ENCODE assay signal across 21 cellular contexts in the genomic region with DNA sequence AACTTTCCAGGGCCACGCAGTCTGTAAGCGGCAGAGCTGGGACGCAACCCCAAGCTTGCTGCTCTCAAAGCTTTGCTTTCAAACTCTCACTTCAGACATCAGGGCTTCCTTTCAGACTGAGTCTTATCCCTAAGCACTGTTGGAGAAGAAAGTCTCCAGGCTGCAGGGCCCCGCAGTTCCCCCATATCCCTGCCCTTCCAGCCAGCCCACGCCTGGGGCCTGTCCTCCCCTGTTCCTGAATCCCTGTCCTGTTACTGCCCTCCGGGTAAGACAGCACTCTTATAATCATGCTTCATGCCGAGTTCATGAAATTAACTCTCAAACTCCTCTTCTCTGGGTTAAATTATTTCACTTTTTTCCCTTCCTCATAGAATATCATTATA. TPM values are rescaled to one million over a fixed set of nuclear protein-coding genes. Genes with fewer than 3 reads are reported as not detected.
DNase-seq lines count a peak whose midpoint lies in the region; ATAC-seq, FAIRE-seq and TF ChIP-seq lines count a peak whose summit lies in the region.
"Had no signal": no experiment of that assay in that cellular context is flagged by ENCODE, and none has a peak within 500 bp of the region (broad histone marks: within the 10 kb centered on the region; RNA-seq: fewer than 3 reads in every experiment).

No MANE protein-coding gene starts in this region.

- CTCF ChIA-PET in HepG2 (lab: Yijun Ruan, JAX; ENCODE audit: low intra/inter-chr PET ratio, low total read pairs): no interaction called here
- CTCF ChIA-PET in HCT116 (lab: Charles Lee): no interaction called here
- CTCF ChIA-PET in naive thymus-derived CD4-positive, alpha-beta T cell (lab: Charles Lee): interaction anchor here (0.7 kb wide), 1 partner anchor 13 kb away, joined by 3 read pairs; no protein-coding TSS in a partner anchor

- H3K9ac ChIP-seq in HepG2 (ENCODE audit: insufficient read depth, low read depth, low read length) (no peak overlapping the region), HCT116 (ENCODE audit: low read length) (no peak overlapping the region)

- H2AFZ ChIP-seq in HepG2 (ENCODE audit: low read length) (no peak overlapping the region), HCT116 (ENCODE audit: low read depth, low read length, poor library complexity, severe bottlenecking) (no peak overlapping the region)

- no peak for ATAC-seq in right lobe of liver
- ATAC-seq in HepG2: no peak
- peak; percentile 16; the same call in 1 of the 2 replicates for ATAC-seq in HCT116
- no peak for ATAC-seq in naive thymus-derived CD4-positive, alpha-beta T cell
- ATAC-seq: SK-N-SH treated with all-trans-retinoic acid at 6 μM for 48 hours had no signal

- H3K36me3 Mint-ChIP-seq in naive thymus-derived CD4-positive, alpha-beta T cell: peaks cover 0 to 22% (median 17%) of the 10 kb centered on the region in 5 donors

- no peak overlapping the region for H3K4me2 ChIP-seq in HepG2 (ENCODE audit: low read depth, low read length)
- peak overlapping the region; percentile 21; the same call in 1 of the 2 replicates for H3K4me2 ChIP-seq in HCT116 (ENCODE audit: low read length)

- no peaks in the 10 kb centered on the region for H3K9me2 ChIP-seq in HCT116 (ENCODE audit: insufficient read depth)

- RAD21 ChIA-PET in HCT116 (lab: Charles Lee; ENCODE audit: low non-redundant PET in 1 of 2, low total read pairs in 2 of 2, uncharacterized antibody in 2 of 2, unreplicated experiment in 2 of 2): no interaction called here

- H3K4me3 ChIP-seq in right lobe of liver (no peak overlapping the region), HepG2 (replicated peaks in 1 of 3; ENCODE audit: insufficient read depth in 1 of 3, low read depth in 2 of 3, low read length in 3 of 3) (no peak overlapping the region), HCT116 (replicated peaks in 1 of 2; ENCODE audit: low read depth in 1 of 2, low read length in 2 of 2) (no peak overlapping the region), dorsolateral prefrontal cortex (no peak overlapping the region)
- no peak overlapping the region for H3K4me3 ChIP-seq in naive thymus-derived CD4-positive, alpha-beta T cell (ENCODE audit: low read length)

- H3K79me2 ChIP-seq in HepG2 (ENCODE audit: insufficient read depth, low read length): peaks cover 33% of the 10 kb centered on the region
- peaks cover 95% of the 10 kb centered on the region for H3K79me2 ChIP-seq in HCT116 (ENCODE audit: insufficient read depth, low read length)

- BruUV-seq in HepG2 (replicated peaks; lab: Mats Ljungman, UMichigan): no TSS peak
- BruUV-seq in HCT116 (replicated peaks; lab: Mats Ljungman, UMichigan): no TSS peak

- TF ChIP-seq CTCF in right lobe of liver (IDR thresholded peaks at IDR 0.05): no peak
- TF ChIP-seq CTCF in HepG2 (CRISPR knock-in tag; IDR thresholded peaks at IDR 0.05): no peak
- no peak for TF ChIP-seq CTCF in HCT116 (IDR thresholded peaks at IDR 0.05 in 2 of 3, conservative IDR thresholded peaks at IDR 0.05 in 1 of 3; ENCODE audit: borderline replicate concordance in 1 of 3, insufficient read depth in 1 of 3, low read depth in 2 of 3, low read length in 2 of 3)
- no peak for TF ChIP-seq CTCF in dorsolateral prefrontal cortex (IDR thresholded peaks at IDR 0.05 in 54 of 56, conservative IDR thresholded peaks at IDR 0.05 in 2 of 56; ENCODE audit: low read depth in 1 of 56, partially characterized antibody in 56 of 56)

- WGBS in right lobe of liver (ENCODE audit: insufficient coverage, low coverage, low lambda C conversion rate, missing lambda C conversion rate): 69% methylated on average over 4 of the region's 7 CpGs
- 97% methylated on average over 5 of the region's 7 CpGs for WGBS in HepG2 (ENCODE audit: low lambda C conversion rate)

- POLR2A ChIA-PET in HepG2 (lab: Yijun Ruan, JAX): no interaction called here
- POLR2A ChIA-PET in HCT116 (lab: Charles Lee): no interaction called here
- POLR2A ChIA-PET in naive thymus-derived CD4-positive, alpha-beta T cell (lab: Charles Lee): interaction anchor here (0.7 to 2.8 kb wide), 4 partner anchors 9 to 970 kb away, joined by 3 to 10 read pairs (median 4); a partner anchor contains a TSS

- TF ChIP-seq RAD21 in HepG2 (CRISPR knock-in tag; IDR thresholded peaks at IDR 0.05) (no peak), HCT116 (IDR thresholded peaks at IDR 0.05; ENCODE audit: low read depth) (no peak)

- H3K9me3 ChIP-seq in right lobe of liver (no peaks in the 10 kb centered on the region), HepG2 (ENCODE audit: low read length) (no peaks in the 10 kb centered on the region), HCT116 (ENCODE audit: control insufficient read depth in 1 of 2, insufficient read depth in 1 of 2, low read depth in 1 of 2, low read length in 2 of 2) (no peaks in the 10 kb centered on the region)
- no peaks in the 10 kb centered on the region for H3K9me3 ChIP-seq in naive thymus-derived CD4-positive, alpha-beta T cell (ENCODE audit: control insufficient read depth in 2 of 3, low read length in 3 of 3)

- H3K4me1 ChIP-seq in right lobe of liver (peaks cover 0 to 9% (median 0%) of the 10 kb centered on the region in 4 donors), HepG2 (ENCODE audit: insufficient read depth, low read length) (peaks cover 42% of the 10 kb centered on the region), HCT116 (ENCODE audit: control insufficient read depth in 1 of 2, insufficient read depth in 2 of 2, low read length in 2 of 2) (peaks cover 6 to 31% of the 10 kb centered on the region in 2 experiments)
- peaks cover 10 to 47% of the 10 kb centered on the region in 2 donors for H3K4me1 ChIP-seq in naive thymus-derived CD4-positive, alpha-beta T cell (ENCODE audit: control insufficient read depth in 2 of 2, insufficient read depth in 2 of 2, low read length in 2 of 2)

- in situ Hi-C loops in HepG2 (cut with HindIII; ENCODE audit: extremely low pct_ligation_motif_present, low pct_unique_long_range_greater_than_20kb): no loop called here

- peaks cover 0 to under 1% (median 0%) of the 10 kb centered on the region in 11 donors for H3K9me3 Mint-ChIP-seq in naive thymus-derived CD4-positive, alpha-beta T cell

- intact Hi-C loops in right lobe of liver (cut with DNase I) (no loop called here), HepG2 (cut with micrococcal nuclease; ENCODE audit: unreplicated experiment) (no loop called here), HCT116 (cut with micrococcal nuclease) (no loop called here), dorsolateral prefrontal cortex (cut with DNase I) (no loop called here)
- intact Hi-C loops in naive thymus-derived CD4-positive, alpha-beta T cell (cut with micrococcal nuclease): no loop called here

- peak overlapping the region in 6 of 9 donors; percentile 20 to 73 (median 40) for H3K27ac Mint-ChIP-seq in naive thymus-derived CD4-positive, alpha-beta T cell
- H3K27ac Mint-ChIP-seq: B cell had no signal

- H3K4me1 Mint-ChIP-seq in naive thymus-derived CD4-positive, alpha-beta T cell: peaks cover 27 to 91% (median 82%) of the 10 kb centered on the region in 7 donors

- FAIRE-seq in HepG2 (lab: Jason Lieb, UNC): no peak
- FAIRE-seq: GM18507 had no signal

- H3K36me3 ChIP-seq in right lobe of liver (no peaks in the 10 kb centered on the region), HepG2 (replicated peaks in 1 of 2; ENCODE audit: control insufficient read depth in 1 of 2, insufficient read depth in 2 of 2, low read length in 2 of 2) (peaks cover 0 to 2% of the 10 kb centered on the region in 2 experiments; a peak in 2 of 5 replicates), HCT116 (ENCODE audit: control insufficient read depth in 1 of 2, insufficient read depth in 2 of 2, low read length in 2 of 2) (no peaks in the 10 kb centered on the region)
- peaks cover 0 to under 1% (median 0%) of the 10 kb centered on the region in 3 experiments for H3K36me3 ChIP-seq in naive thymus-derived CD4-positive, alpha-beta T cell (ENCODE audit: control insufficient read depth in 2 of 3, insufficient read depth in 3 of 3, low read length in 3 of 3)

- peak overlapping the region in 7 of 10 donors; percentile 33 to 76 (median 49) for H3K4me3 Mint-ChIP-seq in naive thymus-derived CD4-positive, alpha-beta T cell
- H3K4me3 Mint-ChIP-seq: B cell had no signal

- H4K20me1 ChIP-seq in HepG2 (ENCODE audit: insufficient read depth, low read length): peaks cover 11% of the 10 kb centered on the region; the same call in 1 of the 2 replicates
- H4K20me1 ChIP-seq in HCT116 (ENCODE audit: insufficient read depth): no peaks in the 10 kb centered on the region

- TF ChIP-seq EP300 in HepG2 (IDR thresholded peaks at IDR 0.05; ENCODE audit: low read depth in 2 of 2, low read length in 2 of 2): no peak
- TF ChIP-seq EP300 in HepG2 (CRISPR knock-in tag; IDR thresholded peaks at IDR 0.05; ENCODE audit: borderline replicate concordance): no peak

- TF ChIP-seq POLR2A in right lobe of liver (IDR thresholded peaks at IDR 0.05) (no peak), HepG2 (IDR thresholded peaks at IDR 0.05; ENCODE audit: insufficient read depth in 1 of 2, low read depth in 2 of 2, low read length in 2 of 2) (no peak), HCT116 (IDR thresholded peaks at IDR 0.05; ENCODE audit: borderline replicate concordance, extremely low read depth, insufficient read depth, insufficient read length) (no peak)

- no peak overlapping the region for H3K27ac ChIP-seq in right lobe of liver
- no peak overlapping the region for H3K27ac ChIP-seq in HepG2 (ENCODE audit: extremely low read length, insufficient read depth, low read length)
- no peak overlapping the region for H3K27ac ChIP-seq in HCT116 (ENCODE audit: low read depth, low read length)
- no peak overlapping the region for H3K27ac ChIP-seq in naive thymus-derived CD4-positive, alpha-beta T cell (ENCODE audit: low read depth, low read length)
- H3K27ac ChIP-seq in dorsolateral prefrontal cortex: no peak overlapping the region
- H3K27ac ChIP-seq: HL-60 had no signal

- no peaks in the 10 kb centered on the region for H3K27me3 Mint-ChIP-seq in naive thymus-derived CD4-positive, alpha-beta T cell
- H3K27me3 Mint-ChIP-seq: B cell had no signal

- H3K27me3 ChIP-seq in right lobe of liver: no peaks in the 10 kb centered on the region
- no peaks in the 10 kb centered on the region for H3K27me3 ChIP-seq in HepG2 (ENCODE audit: control insufficient read depth in 1 of 2, insufficient read depth in 2 of 2, low read length in 2 of 2)
- no peaks in the 10 kb centered on the region for H3K27me3 ChIP-seq in HCT116 (ENCODE audit: insufficient read depth, low read length)
- H3K27me3 ChIP-seq in naive thymus-derived CD4-positive, alpha-beta T cell (ENCODE audit: control insufficient read depth in 2 of 2, insufficient read depth in 2 of 2, low read length in 2 of 2): no peaks in the 10 kb centered on the region
- no peaks in the 10 kb centered on the region for H3K27me3 ChIP-seq in dorsolateral prefrontal cortex

- DNase-seq in right lobe of liver: peak in 2 of 3 donors; percentile 8 to 17
- DNase-seq in HepG2 (ENCODE audit: low spot score): no peak
- DNase-seq in HCT116 (ENCODE audit: low read depth, low spot score): no peak
- no peak for DNase-seq in naive thymus-derived CD4-positive, alpha-beta T cell
- no peak for DNase-seq in dorsolateral prefrontal cortex
- DNase-seq in NCI-H2029 treated with DMSO at 0.1 percent for 48 hours (lab: John Stamatoyannopoulos, UW): no peak
- DNase-seq in Kasumi-1 (lab: John Stamatoyannopoulos, UW): no peak
- DNase-seq: DMS153, Karpas-422, MV-4-11, NCI-H1105, NCI-H1436 treated with DMSO at 0.1 percent for 48 hours, NCI-H187 treated with DMSO at 0.1 percent for 48 hours, NCI-H2107, NCI-H446, NCI-H524 treated with DMSO at 0.1 percent for 48 hours, NCI-H774 had no signal

RNA-seq across cellular contexts. Expression of a gene that starts 37.9 kb away (rescaled TPM):
- total RNA-seq in right lobe of liver (10 to 100 TPM; 23.1 to 68.8 (median 29.1) TPM), HepG2 (2016; rRNA removed; fragmentation: Illumina TruSeq; extraction: Trizol) (23.3 and 29.9 TPM in 2 replicates), HCT116 (2021; ENCODE audit: unreplicated experiment) (111 TPM), dorsolateral prefrontal cortex (100 to 1,000 TPM in 98 of 120 experiments, 10 to 100 TPM in 22; 40.1 to 252 (median 129) TPM)
- total RNA-seq in HepG2 (2016; cell fraction: cytosol; rRNA removed; fragmentation: Illumina TruSeq; extraction: Trizol; ENCODE audit: low read depth): 43.0 and 51.2 TPM in 2 replicates
- total RNA-seq in HepG2 (2016; cell fraction: insoluble cytoplasmic fraction; rRNA removed; fragmentation: Illumina TruSeq; extraction: Trizol): 21.4 and 28.1 TPM in 2 replicates
- total RNA-seq in HepG2 (2016; cell fraction: membrane; rRNA removed; fragmentation: Illumina TruSeq; extraction: Trizol): 50.7 and 67.7 TPM in 2 replicates
- 12.9 and 16.1 TPM in 2 replicates for total RNA-seq in HepG2 (2016; cell fraction: nucleus; rRNA removed; fragmentation: Illumina TruSeq; extraction: Trizol)
- 29.5 and 38.6 TPM in 2 replicates for polyA plus RNA-seq in HepG2 (2011; rRNA removed)
- 29.8 and 35.9 TPM in 2 replicates for polyA plus RNA-seq in HepG2 (2011; cell fraction: cytosol; rRNA removed)
- 54.3 and 60.0 TPM in 2 replicates for polyA plus RNA-seq in HepG2 (2011; cell fraction: nucleus; rRNA removed)
- polyA plus RNA-seq in HepG2 (2012): 46.0 and 46.8 TPM in 2 replicates
- 37.1 and 47.1 TPM in 2 replicates for polyA plus RNA-seq in HepG2 (2016; cell fraction: cytosol; fragmentation: Illumina TruSeq; extraction: Trizol; ENCODE audit: low read depth)
- polyA plus RNA-seq in HepG2 (2016; cell fraction: insoluble cytoplasmic fraction; fragmentation: Illumina TruSeq; extraction: Trizol; ENCODE audit: low read depth): 24.6 and 35.5 TPM in 2 replicates
- polyA plus RNA-seq in HepG2 (2016; cell fraction: membrane; fragmentation: Illumina TruSeq; extraction: Trizol; ENCODE audit: low read depth): 54.6 and 65.1 TPM in 2 replicates
- polyA plus RNA-seq in HepG2 (2016; cell fraction: nucleus; fragmentation: Illumina TruSeq; extraction: Trizol; ENCODE audit: insufficient read depth, low read depth): 30.3 and 35.7 TPM in 2 replicates
- polyA minus RNA-seq in HepG2 (2011; rRNA and poly(A)+ RNA removed; ENCODE audit: low replicate concordance): 26.5 and 27.7 TPM in 2 replicates
- polyA minus RNA-seq in HepG2 (2011; cell fraction: cytosol; rRNA and poly(A)+ RNA removed): 19.4 and 20.4 TPM in 2 replicates
- 12.6 and 15.5 TPM in 2 replicates for polyA minus RNA-seq in HepG2 (2011; cell fraction: nucleus; rRNA and poly(A)+ RNA removed)
- polyA plus RNA-seq in HCT116 (2012): 173 and 207 TPM in 2 replicates
- total RNA-seq in naive thymus-derived CD4-positive, alpha-beta T cell: 10 to 100 TPM; 44.9 to 90.5 (median 65.8) TPM
- 100 to 1,000 TPM; 105 to 137 TPM for polyA plus RNA-seq in naive thymus-derived CD4-positive, alpha-beta T cell

Comparison
In these comparisons a context has a peak if more than half of its experiments do, and no peak if none do; other contexts are left out.
1. DNase-seq: peak in right lobe of liver (2 of 3); none in HepG2 (single experiment), HCT116 (single experiment), naive thymus-derived CD4-positive, alpha-beta T cell (0 of 9), dorsolateral prefrontal cortex (0 of 10), NCI-H2029 treated with DMSO at 0.1 percent for 48 hours (single experiment) and Kasumi-1 (0 of 2).